9 cellular contexts compared by ENCODE assay signal in the genomic region with DNA sequence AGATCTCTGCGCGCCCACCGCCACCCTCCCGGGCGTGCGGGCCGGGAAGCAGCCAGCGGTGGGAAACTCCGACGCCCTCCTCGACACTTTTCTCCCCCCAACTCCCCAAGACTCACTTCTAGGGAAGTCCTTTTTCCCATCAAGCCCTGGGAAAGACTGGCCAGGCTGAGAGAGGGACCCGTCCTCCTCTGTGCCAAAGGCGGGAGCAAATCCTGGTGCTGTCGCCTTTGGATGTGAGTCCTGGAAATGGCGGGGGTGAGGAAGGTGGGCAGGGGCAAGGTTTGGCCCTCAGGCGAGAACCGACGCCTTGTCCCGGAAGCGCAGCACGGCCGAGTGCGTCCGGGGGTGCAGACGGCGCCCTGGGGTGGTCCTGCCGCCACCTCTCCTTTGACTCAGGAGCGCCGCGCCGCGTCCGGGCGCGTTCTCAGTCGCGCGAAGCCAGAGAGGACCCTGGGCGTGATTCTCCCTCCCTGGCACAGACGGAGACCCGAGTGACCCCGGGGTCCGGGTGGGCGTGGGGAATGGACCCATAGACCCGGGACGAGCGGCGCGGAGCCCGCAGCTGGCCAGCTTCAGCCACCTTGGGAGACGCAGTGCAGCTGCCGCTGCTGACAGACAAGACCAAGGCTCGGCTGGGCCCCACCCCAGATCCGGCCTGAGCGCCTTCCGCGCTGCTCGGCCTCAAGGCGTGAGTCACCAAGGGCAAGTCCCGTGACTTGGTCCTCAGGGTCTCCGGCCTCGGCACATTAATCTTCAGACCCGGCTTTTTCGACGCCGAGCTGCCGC. TPM values are rescaled to one million over a fixed set of nuclear protein-coding genes. Genes with fewer than 3 reads are reported as not detected.
A peak's percentile ranks its signal among the peaks of the same experiment; 100 is the strongest.
DNase-seq lines count a peak whose midpoint lies in the region; ATAC-seq and TF ChIP-seq lines count a peak whose summit lies in the region.
"Had no signal": no experiment of that assay in that cellular context is flagged by ENCODE, and none has a peak within 500 bp of the region (broad histone marks: within the 10 kb centered on the region; RNA-seq: fewer than 3 reads in every experiment).

No MANE protein-coding gene starts in this region.

- DNase-seq in NCI-H345 (lab: John Stamatoyannopoulos, UW) (peak; percentile 7), NCI-H345 treated with DMSO at 0.1 percent for 48 hours (lab: John Stamatoyannopoulos, UW; ENCODE audit: unreplicated experiment) (no peak), astrocyte of the cerebellum (ENCODE audit: low read depth) (peak; percentile 34)

- H3K9ac ChIP-seq in OCI-LY3 (ENCODE audit: low read length) (peak overlapping the region; percentile 73), iPS-18a (ENCODE audit: low read length) (no peak overlapping the region), skeletal muscle satellite cell (ENCODE audit: low read depth, low read length) (peak overlapping the region; percentile 85)

- no peaks in the 10 kb centered on the region for H3K9me3 ChIP-seq in OCI-LY3 (ENCODE audit: insufficient read depth, low read length)
- H3K9me3 ChIP-seq in iPS-18a (ENCODE audit: control insufficient read depth, low read depth, low read length) = no peaks in the 10 kb centered on the region
- H3K9me3 ChIP-seq in skeletal muscle satellite cell (replicated peaks; ENCODE audit: low read length) = no peaks in the 10 kb centered on the region

- H3K79me2 ChIP-seq in OCI-LY3 (ENCODE audit: low read length) = peaks cover 11% of the 10 kb centered on the region

- H3K36me3 ChIP-seq in OCI-LY3 (replicated peaks; ENCODE audit: low read depth, low read length) (peaks cover 13% of the 10 kb centered on the region), iPS-18a (ENCODE audit: control insufficient read depth, low read depth, low read length) (peaks cover 10% of the 10 kb centered on the region), skeletal muscle satellite cell (ENCODE audit: insufficient read depth, low read length) (peaks cover 17% of the 10 kb centered on the region)

- H3K27ac ChIP-seq in OCI-LY3 (ENCODE audit: low read length) = no peak overlapping the region
- no peak overlapping the region for H3K27ac ChIP-seq in iPS-18a (ENCODE audit: low read length)
- H3K27ac ChIP-seq: C4-2B had no signal

- H3K4me2 ChIP-seq in OCI-LY3 (ENCODE audit: low read length) = peak overlapping the region; percentile 72
- peak overlapping the region; percentile 97 for H3K4me2 ChIP-seq in skeletal muscle satellite cell (ENCODE audit: low read length)

- H4K20me1 ChIP-seq in OCI-LY3 (ENCODE audit: insufficient read depth, low read length) = no peaks in the 10 kb centered on the region

- H3K27me3 ChIP-seq in OCI-LY3 (ENCODE audit: low read depth, low read length) (no peaks in the 10 kb centered on the region), iPS-18a (ENCODE audit: control insufficient read depth, insufficient read depth, low read length) (peaks cover 90% of the 10 kb centered on the region), skeletal muscle satellite cell (ENCODE audit: control insufficient read depth, insufficient read depth, low read length) (peaks cover 31% of the 10 kb centered on the region)

- TF ChIP-seq CTCF in OCI-LY3 (IDR thresholded peaks at IDR 0.05; ENCODE audit: low read depth, low read length) (no peak; the same call in 1 of the 2 replicates), astrocyte of the cerebellum (IDR thresholded peaks at IDR 0.05; ENCODE audit: low read depth, low read length, missing control alignments) (peak; percentile 28)

- peak; percentile 27 for ATAC-seq in HG02588 (IDR thresholded peaks at IDR 0.05; ENCODE audit: unreplicated experiment)
- no peak for ATAC-seq in GM18870 (IDR thresholded peaks at IDR 0.05; ENCODE audit: unreplicated experiment)

- in situ Hi-C loops in astrocyte of the cerebellum (cut with HindIII; ENCODE audit: low sequenced_read_pairs) = no loop called here

- peak overlapping the region; percentile 39; the same call in 1 of the 2 replicates for H2AFZ ChIP-seq in OCI-LY3 (ENCODE audit: low read depth, low read length)

- H3K4me3 ChIP-seq in OCI-LY3 (ENCODE audit: low read length) (peak overlapping the region; percentile 77), astrocyte of the cerebellum (ENCODE audit: low read depth, low read length) (peak overlapping the region; percentile 36), iPS-18a (ENCODE audit: low read length) (peak overlapping the region; percentile 52), skeletal muscle satellite cell (ENCODE audit: low read length) (peak overlapping the region; percentile 77)

- peaks cover 16% of the 10 kb centered on the region; the same call in 1 of the 2 replicates for H3K4me1 ChIP-seq in OCI-LY3 (ENCODE audit: low read length)
- H3K4me1 ChIP-seq in iPS-18a (ENCODE audit: control insufficient read depth, low read depth, low read length) = peaks cover 42% of the 10 kb centered on the region
- peaks cover 59% of the 10 kb centered on the region for H3K4me1 ChIP-seq in skeletal muscle satellite cell (ENCODE audit: control insufficient read depth, insufficient read depth, low read length)

RNA-seq across cellular contexts. Expression of a gene that starts 3.5 kb away (rescaled TPM):
- 4.8 and 5.2 TPM in 2 replicates for total RNA-seq in skeletal muscle satellite cell (2012; rRNA removed)

RNA-seq across cellular contexts. Expression of a gene that starts 4.6 kb away (rescaled TPM):
- total RNA-seq in skeletal muscle satellite cell (2012; rRNA removed) = 11.7 and 22.5 TPM in 2 replicates

RNA-seq across cellular contexts. Expression of a gene that starts 11.3 kb away (rescaled TPM):
- total RNA-seq in skeletal muscle satellite cell (2012; rRNA removed) = under 0.01 TPM in 1 of 2 replicates, not detected in the other

RNA-seq across cellular contexts. Expression of a gene that starts 20.0 kb away (rescaled TPM):
- 9.0 and 10.1 TPM in 2 replicates for total RNA-seq in skeletal muscle satellite cell (2012; rRNA removed)

RNA-seq across cellular contexts. Expression of a gene that starts 20.1 kb away (rescaled TPM):
- total RNA-seq in skeletal muscle satellite cell (2012; rRNA removed) = 19.2 and 22.8 TPM in 2 replicates
